In genomic region chr1:230749150-230749549, GRCh38 we compare ENCODE assay signal across 21 cellular contexts. TPM values are rescaled to one million over a fixed set of nuclear protein-coding genes. Genes with fewer than 3 reads are reported as not detected.
DNase-seq lines count a peak whose midpoint lies in the region; ATAC-seq, FAIRE-seq and TF ChIP-seq lines count a peak whose summit lies in the region.
"Had no signal": no experiment of that assay in that cellular context is flagged by ENCODE, and none has a peak within 500 bp of the region (broad histone marks: within the 10 kb centered on the region; RNA-seq: fewer than 3 reads in every experiment).

No MANE protein-coding gene starts in this region.

- no peak for TF ChIP-seq RAD21 in GM12878 (IDR thresholded peaks at IDR 0.05; ENCODE audit: insufficient read depth, low read depth, low read length)

- peaks cover 13% of the 10 kb centered on the region for H3K27me3 Mint-ChIP-seq in HFFc6 (ENCODE audit: insufficient read depth)
- peaks cover 8% of the 10 kb centered on the region for H3K27me3 Mint-ChIP-seq in activated T-cell treated with anti-CD3 and anti-CD28 coated beads, Interleukin-2, amount 50 U/mL, for 4 hours (ENCODE audit: low read depth)

- no peak overlapping the region for H3K9ac ChIP-seq in GM12878 (ENCODE audit: control insufficient read depth, insufficient read depth, low read length)

- RAD21 ChIA-PET in GM12878 (lab: Charles Lee; ENCODE audit: unreplicated experiment), result no interaction called here

- H3K27ac Mint-ChIP-seq in HFFc6, result no peak overlapping the region
- H3K27ac Mint-ChIP-seq: CD4-positive, alpha-beta memory T cell had no signal

- no peaks in the 10 kb centered on the region for H3K36me3 ChIP-seq in GM12878 (ENCODE audit: control insufficient read depth in 2 of 2, insufficient read depth in 2 of 2, low read length in 1 of 2)
- H3K36me3 ChIP-seq in spleen, result no peaks in the 10 kb centered on the region
- no peaks in the 10 kb centered on the region for H3K36me3 ChIP-seq in pancreas
- H3K36me3 ChIP-seq: suprapubic skin had no signal

- H3K27ac ChIP-seq in GM12878 (ENCODE audit: control insufficient read depth, insufficient read depth), result no peak overlapping the region
- no peak overlapping the region for H3K27ac ChIP-seq in spleen
- H3K27ac ChIP-seq in pancreas, result no peak overlapping the region
- H3K27ac ChIP-seq: epithelial cell of prostate, suprapubic skin, VCaP had no signal

- no peaks in the 10 kb centered on the region for H3K27me3 ChIP-seq in GM12878 (replicated peaks in 1 of 2; ENCODE audit: control insufficient read depth in 2 of 2, insufficient read depth in 2 of 2, low read length in 1 of 2)
- no peaks in the 10 kb centered on the region for H3K27me3 ChIP-seq in spleen (replicated peaks in 1 of 7)
- H3K27me3 ChIP-seq in pancreas, result no peaks in the 10 kb centered on the region
- H3K27me3 ChIP-seq: suprapubic skin had no signal

- CTCF ChIA-PET in GM12878 (lab: Yijun Ruan, JAX), result no interaction called here

- no peak overlapping the region for H3K4me3 Mint-ChIP-seq in HFFc6
- H3K4me3 Mint-ChIP-seq in activated T-cell treated with anti-CD3 and anti-CD28 coated beads, Interleukin-2, amount 50 U/mL, for 4 hours, result no peak overlapping the region
- H3K4me3 Mint-ChIP-seq: CD4-positive, alpha-beta memory T cell; central memory CD8-positive, alpha-beta T cell; neural crest cell had no signal

- no peak for TF ChIP-seq EP300 in GM12878 (IDR thresholded peaks at IDR 0.05; ENCODE audit: borderline replicate concordance in 1 of 2, control insufficient read depth in 1 of 2, low read depth in 2 of 2, low read length in 2 of 2)

- TF ChIP-seq POLR2A in GM12878 (IDR thresholded peaks at IDR 0.05; ENCODE audit: low read depth, low read length), result no peak
- no peak for TF ChIP-seq POLR2A in spleen (IDR thresholded peaks at IDR 0.05)

- H3K36me3 Mint-ChIP-seq in HFFc6 (ENCODE audit: low read depth), result no peaks in the 10 kb centered on the region
- H3K36me3 Mint-ChIP-seq in activated T-cell treated with anti-CD3 and anti-CD28 coated beads, Interleukin-2, amount 50 U/mL, for 4 hours (ENCODE audit: insufficient read depth), result no peaks in the 10 kb centered on the region
- H3K36me3 Mint-ChIP-seq: CD4-positive, alpha-beta memory T cell had no signal

- WGBS in GM12878 (ENCODE audit: insufficient coverage, insufficient replicate concordance, low lambda C conversion rate, missing lambda C conversion rate), result under 1% methylated on average over 12 of the region's 12 CpGs
- WGBS in spleen, 5 donors, result 63 to 77% (median 67%) methylated on average over 12 of the region's 12 CpGs
- 86% methylated on average over 12 of the region's 12 CpGs for WGBS in pancreas, 2 donors

- peak; percentile 60 for ATAC-seq in GM18511 (IDR thresholded peaks at IDR 0.05; ENCODE audit: unreplicated experiment)
- peak; percentile 55 for ATAC-seq in HG03280 (IDR thresholded peaks at IDR 0.05; ENCODE audit: unreplicated experiment)
- peak; percentile 69 for ATAC-seq in GM12878
- no peak for ATAC-seq in pancreas
- no peak for ATAC-seq in activated T-cell treated with anti-CD3 and anti-CD28 coated beads, Interleukin-2, amount 50 U/mL, for 4 hours
- ATAC-seq: left cardiac atrium had no signal

- in situ Hi-C loops in GM12878 (cut with MboI), result no loop called here

- DNase-seq in GM12878 (ENCODE audit: low read depth, low spot score) (peak; percentile 4), spleen (peak; percentile 60), islet precursor cell (no peak), pancreas (no peak), HFFc6 (no peak)
- DNase-seq in activated T-cell treated with anti-CD3 and anti-CD28 coated beads, Interleukin-2, amount 50 U/mL, for 4 hours, result no peak
- DNase-seq: activated CD8-positive, alpha-beta memory T cell treated with anti-CD3 and anti-CD28 coated beads, Interleukin-2, amount 50 U/mL, for 4 hours; CD4-positive, alpha-beta memory T cell; GF-D8; head of caudate nucleus; Kasumi-1; left cardiac atrium; NCI-H2081 had no signal

- intact Hi-C loops in GM12878 (cut with micrococcal nuclease; ENCODE audit: unreplicated experiment) (no loop called here), spleen (cut with DNase I; ENCODE audit: low total_unique reads) (no loop called here), pancreas (cut with DNase I) (no loop called here)

- TF ChIP-seq CTCF in GM12878 (IDR thresholded peaks at IDR 0.05 in 2 of 3, conservative IDR thresholded peaks at IDR 0.05 in 1 of 3; ENCODE audit: control insufficient read depth in 2 of 3, extremely low read depth in 1 of 3, insufficient read depth in 1 of 3, low read depth in 3 of 3, low read length in 3 of 3) (no peak), spleen (IDR thresholded peaks at IDR 0.05 in 8 of 11, conservative IDR thresholded peaks at IDR 0.05 in 3 of 11) (no peak), pancreas (IDR thresholded peaks at IDR 0.05) (no peak), HFFc6 (IDR thresholded peaks at IDR 0.05) (no peak)

- H4K20me1 ChIP-seq in GM12878 (ENCODE audit: control insufficient read depth, insufficient read depth), result no peaks in the 10 kb centered on the region

- no peaks in the 10 kb centered on the region for H3K9me3 Mint-ChIP-seq in HFFc6
- no peaks in the 10 kb centered on the region for H3K9me3 Mint-ChIP-seq in activated T-cell treated with anti-CD3 and anti-CD28 coated beads, Interleukin-2, amount 50 U/mL, for 4 hours
- H3K9me3 Mint-ChIP-seq: CD4-positive, alpha-beta memory T cell; central memory CD8-positive, alpha-beta T cell; neural crest cell had no signal

- SMC1A ChIA-PET in GM12878 (lab: Charles Lee; ENCODE audit: uncharacterized antibody, unreplicated experiment), result no interaction called here

- no peak overlapping the region for H2AFZ ChIP-seq in GM12878 (ENCODE audit: control insufficient read depth, low read depth, low read length)

- H3K9me3 ChIP-seq in GM12878 (replicated peaks; ENCODE audit: control insufficient read depth, insufficient read depth, low read length) (no peaks in the 10 kb centered on the region), spleen (no peaks in the 10 kb centered on the region), pancreas (no peaks in the 10 kb centered on the region)
- H3K9me3 ChIP-seq: suprapubic skin had no signal

- no TSS peak for BruUV-seq in GM12878 (replicated peaks; lab: Mats Ljungman, UMichigan)

- H3K4me3 ChIP-seq in GM12878 (no peak overlapping the region), spleen (no peak overlapping the region), pancreas (no peak overlapping the region)
- H3K4me3 ChIP-seq: suprapubic skin had no signal

- no peaks in the 10 kb centered on the region for H3K4me1 ChIP-seq in GM12878 (ENCODE audit: control insufficient read depth, insufficient read depth, low read length)
- H3K4me1 ChIP-seq in spleen, result peaks cover 0 to 15% (median 2%) of the 10 kb centered on the region in 6 donors
- H3K4me1 ChIP-seq in pancreas, result peaks cover 0 to 5% (median 3%) of the 10 kb centered on the region in 3 donors

- peaks cover 3% of the 10 kb centered on the region for H3K4me1 Mint-ChIP-seq in HFFc6 (ENCODE audit: low read depth)
- H3K4me1 Mint-ChIP-seq in activated T-cell treated with anti-CD3 and anti-CD28 coated beads, Interleukin-2, amount 50 U/mL, for 4 hours (ENCODE audit: low read depth), result no peaks in the 10 kb centered on the region
- H3K4me1 Mint-ChIP-seq: central memory CD8-positive, alpha-beta T cell had no signal

- no peaks in the 10 kb centered on the region for H3K79me2 ChIP-seq in GM12878 (ENCODE audit: control insufficient read depth, insufficient read depth, low read length)

- FAIRE-seq in GM12878 (lab: Jason Lieb, UNC) (no peak), pancreas (lab: Jason Lieb, UNC) (no peak)

- H3K4me2 ChIP-seq in GM12878 (ENCODE audit: control insufficient read depth, insufficient read depth), result no peak overlapping the region

- POLR2A ChIA-PET in GM12878 (lab: Charles Lee), result no interaction called here

RNA-seq across cellular contexts. Expression of gene CAPN9, which starts 2.0 kb away (rescaled TPM):
- not detected in 2 replicates for total RNA-seq in GM12878 (2013; cell fraction: nucleolus; rRNA removed)
- total RNA-seq in GM12878 (2014; rRNA removed) (not detected in 2 replicates), GM12878 (2014; rRNA removed; fragmentation: Illumina TruSeq; extraction: Trizol) (not detected in 2 replicates), GM12878 (2021) (not detected in 2 replicates), spleen (not detected), pancreas (under 1 TPM in 3 of 6 donors, not detected in 3; 0.08 to 0.73 (median 0.28) TPM)
- not detected for polyA plus RNA-seq in GM12878 (2011; ENCODE audit: low read depth)
- polyA plus RNA-seq in GM12878 (2011; rRNA removed) (not detected in 2 replicates), GM12878 (2014; fragmentation: Illumina TruSeq; extraction: Trizol) (not detected in 2 replicates), GM12878 (2014; fragmentation: Nextera tagmentation; extraction: Ambion mirVana) (not detected), GM12878 (2014; rRNA removed) (not detected in 2 replicates), GM12878 (2016; fragmentation: Nextera tagmentation; extraction: Ambion mirVana) (not detected), spleen (under 1 TPM in 1 of 3 donors, not detected in 2; 0.05 TPM), pancreas (not detected)
- not detected in 2 replicates for polyA plus RNA-seq in GM12878 (2011; cell fraction: cytosol; rRNA removed)
- not detected in 2 replicates for polyA plus RNA-seq in GM12878 (2011; cell fraction: nucleus; rRNA removed)
- not detected in 2 replicates for polyA plus RNA-seq in GM12878 (2012)
- polyA minus RNA-seq in GM12878 (2011; rRNA and poly(A)+ RNA removed), result not detected in 2 replicates
- not detected in 2 replicates for polyA minus RNA-seq in GM12878 (2011; cell fraction: cytosol; rRNA and poly(A)+ RNA removed)
- not detected in 2 replicates for polyA minus RNA-seq in GM12878 (2011; cell fraction: nucleus; rRNA and poly(A)+ RNA removed)
- not detected for total RNA-seq in HFFc6 (2021; fragmentation: NEBNext Ultra II Directional; extraction: Animal tissue kit (Norgen Biotek cat#: 25700))
- total RNA-seq in activated T-cell treated with anti-CD3 and anti-CD28 coated beads, Interleukin-2, amount 50 U/mL, for 4 hours, result not detected
- total RNA-seq: CD4-positive, alpha-beta memory T cell; SK-MEL-5 had no signal

RNA-seq across cellular contexts. Expression of gene AGT, which starts 35.2 kb away (rescaled TPM):
- total RNA-seq in GM12878 (2013; cell fraction: nucleolus; rRNA removed), result not detected in 2 replicates
- total RNA-seq in GM12878 (2014; rRNA removed), result not detected in 2 replicates
- total RNA-seq in GM12878 (2014; rRNA removed; fragmentation: Illumina TruSeq; extraction: Trizol), result not detected in 2 replicates
- 0.69 and 0.85 TPM in 2 replicates for total RNA-seq in GM12878 (2021)
- polyA plus RNA-seq in GM12878 (2011; ENCODE audit: low read depth), result not detected
- not detected in 2 replicates for polyA plus RNA-seq in GM12878 (2011; rRNA removed)
- polyA plus RNA-seq in GM12878 (2011; cell fraction: cytosol; rRNA removed), result 0.03 and 0.05 TPM in 2 replicates
- polyA plus RNA-seq in GM12878 (2011; cell fraction: nucleus; rRNA removed), result not detected in 2 replicates
- not detected in 2 replicates for polyA plus RNA-seq in GM12878 (2012)
- polyA plus RNA-seq in GM12878 (2014; fragmentation: Illumina TruSeq; extraction: Trizol), result not detected in 2 replicates
- polyA plus RNA-seq in GM12878 (2014; fragmentation: Nextera tagmentation; extraction: Ambion mirVana), result not detected
- polyA plus RNA-seq in GM12878 (2014; rRNA removed), result not detected in 2 replicates
- not detected for polyA plus RNA-seq in GM12878 (2016; fragmentation: Nextera tagmentation; extraction: Ambion mirVana)
- not detected in 2 replicates for polyA minus RNA-seq in GM12878 (2011; rRNA and poly(A)+ RNA removed)
- not detected in 2 replicates for polyA minus RNA-seq in GM12878 (2011; cell fraction: cytosol; rRNA and poly(A)+ RNA removed)
- not detected in 2 replicates for polyA minus RNA-seq in GM12878 (2011; cell fraction: nucleus; rRNA and poly(A)+ RNA removed)
- under 1 TPM in 5 of 7 donors, not detected in 2; 0.13 to 0.26 (median 0.19) TPM for total RNA-seq in spleen
- under 1 TPM; 0.06 to 0.17 (median 0.07) TPM for polyA plus RNA-seq in spleen
- total RNA-seq in pancreas, result 10 to 100 TPM in 2 of 6 donors, 1 to 10 TPM in 4; 1.1 to 23.4 (median 9.1) TPM
- 1 to 10 TPM; 8.2 to 8.4 TPM for polyA plus RNA-seq in pancreas
- under 1 TPM in 4 of 6 experiments, not detected in 2; 0.09 to 0.19 (median 0.13) TPM for total RNA-seq in HFFc6 (2021; fragmentation: NEBNext Ultra II Directional; extraction: Animal tissue kit (Norgen Biotek cat#: 25700))
- total RNA-seq in activated T-cell treated with anti-CD3 and anti-CD28 coated beads, Interleukin-2, amount 50 U/mL, for 4 hours, result under 1 TPM; 0.66 to 0.79 (median 0.68) TPM
- total RNA-seq: CD4-positive, alpha-beta memory T cell; SK-MEL-5 had no signal
- polyA plus RNA-seq: CD4-positive, alpha-beta memory T cell had no signal

Comparison
In these comparisons a context has a peak if more than half of its experiments do, and no peak if none do; other contexts are left out.
1. ATAC-seq: peak in GM18511 (single experiment), HG03280 (single experiment) and GM12878 (single experiment); none in pancreas (0 of 4) and activated T-cell treated with anti-CD3 and anti-CD28 coated beads, Interleukin-2, amount 50 U/mL, for 4 hours (0 of 2).
2. DNase-seq: peak in GM12878 (single experiment) and spleen (single experiment); none in islet precursor cell (single experiment), pancreas (0 of 6), HFFc6 (single experiment) and activated T-cell treated with anti-CD3 and anti-CD28 coated beads, Interleukin-2, amount 50 U/mL, for 4 hours (single experiment).